17 cellular contexts compared by ENCODE assay signal in genomic region chr11:107359701-107360100, GRCh38.
"Had no signal": no experiment of that assay in that cellular context is flagged by ENCODE, and none has a peak within 500 bp of the region (broad histone marks: within the 10 kb centered on the region; RNA-seq: fewer than 3 reads in every experiment).

No MANE protein-coding gene starts in this region.

- H3K27ac Mint-ChIP-seq: activated CD4-positive, alpha-beta memory T cell treated with anti-CD3 and anti-CD28 coated beads for 36 hours; activated CD8-positive, alpha-beta memory T cell treated with anti-CD3 and anti-CD28 coated beads, Interleukin-2, amount 10 ng/mL, durations not matched to agents 7 days and 5 days; activated naive CD4-positive, alpha-beta T cell treated with anti-CD3 and anti-CD28 coated beads for 36 hours; activated naive CD8-positive, alpha-beta T cell treated with anti-CD3 and anti-CD28 coated beads, Interleukin-2, amount 50 U/mL, for 24 hours; activated T-helper 2 cell treated with anti-CD3 and anti-CD28 coated beads, Interferon-gamma antibody, Interleukin-2, Interleukin-4, amounts not matched to agents 10 μg/mL and 5 μg/mL and 100 μg/mL, durations not matched to agents 14 hours and 24 hours and 36 hours had no signal

- H3K4me1 ChIP-seq: colonic mucosa, sigmoid colon, spleen had no signal

- DNase-seq: activated CD4-positive, alpha-beta memory T cell treated with anti-CD3 and anti-CD28 coated beads for 36 hours; activated CD8-positive, alpha-beta memory T cell treated with anti-CD3 and anti-CD28 coated beads, Interleukin-2, amount 10 ng/mL, durations not matched to agents 7 days and 5 days; activated naive CD4-positive, alpha-beta T cell treated with anti-CD3 and anti-CD28 coated beads for 36 hours; activated naive CD8-positive, alpha-beta T cell treated with anti-CD3 and anti-CD28 coated beads, Interleukin-2, amount 50 U/mL, for 24 hours; activated T-cell treated with anti-CD3 and anti-CD28 coated beads, Interleukin-2, amount 50 U/mL, for 1 hour; colonic mucosa; head of caudate nucleus; mucosa of descending colon; naive thymus-derived CD4-positive, alpha-beta T cell; ovary; sigmoid colon; spleen; stimulated activated CD4-positive, alpha-beta T cell treated with anti-CD3 and anti-CD28 coated beads, Interleukin-1b, Interleukin-23, amount 100 ng/mL, for 48 hours had no signal

- H3K27me3 ChIP-seq: colonic mucosa, ovary, sigmoid colon, spleen had no signal

- H3K36me3 ChIP-seq: colonic mucosa, ovary, thoracic aorta had no signal

- H3K9me3 Mint-ChIP-seq: activated CD4-positive, alpha-beta memory T cell treated with anti-CD3 and anti-CD28 coated beads for 36 hours had no signal

- H3K4me3 Mint-ChIP-seq: activated CD4-positive, alpha-beta memory T cell treated with anti-CD3 and anti-CD28 coated beads for 36 hours; activated CD8-positive, alpha-beta memory T cell treated with anti-CD3 and anti-CD28 coated beads, Interleukin-2, amount 10 ng/mL, durations not matched to agents 7 days and 5 days; activated naive CD4-positive, alpha-beta T cell treated with anti-CD3 and anti-CD28 coated beads for 36 hours; activated naive CD8-positive, alpha-beta T cell treated with anti-CD3 and anti-CD28 coated beads, Interleukin-2, amount 50 U/mL, for 24 hours; naive thymus-derived CD4-positive, alpha-beta T cell had no signal

- H3K9me3 ChIP-seq: colonic mucosa, mucosa of descending colon, ovary, sigmoid colon, thoracic aorta had no signal

- H3K4me3 ChIP-seq: colonic mucosa, mucosa of descending colon, ovary, sigmoid colon, spleen, thoracic aorta had no signal

- H3K27me3 Mint-ChIP-seq: activated CD4-positive, alpha-beta memory T cell treated with anti-CD3 and anti-CD28 coated beads for 36 hours; activated CD8-positive, alpha-beta memory T cell treated with anti-CD3 and anti-CD28 coated beads, Interleukin-2, amount 10 ng/mL, durations not matched to agents 7 days and 5 days; activated naive CD8-positive, alpha-beta T cell treated with anti-CD3 and anti-CD28 coated beads, Interleukin-2, amount 50 U/mL, for 24 hours; naive thymus-derived CD4-positive, alpha-beta T cell had no signal

- ATAC-seq: activated CD8-positive, alpha-beta memory T cell treated with anti-CD3 and anti-CD28 coated beads, Interleukin-2, amount 10 ng/mL, durations not matched to agents 7 days and 5 days; activated naive CD8-positive, alpha-beta T cell treated with anti-CD3 and anti-CD28 coated beads, Interleukin-2, amount 50 U/mL, for 24 hours; esophagus mucosa; left lobe of liver; mucosa of descending colon; naive thymus-derived CD4-positive, alpha-beta T cell had no signal

- H3K27ac ChIP-seq: colonic mucosa, ovary, sigmoid colon, spleen, thoracic aorta had no signal
